Comparison of ENCODE assay signal across 2 cellular contexts in the genomic region with DNA sequence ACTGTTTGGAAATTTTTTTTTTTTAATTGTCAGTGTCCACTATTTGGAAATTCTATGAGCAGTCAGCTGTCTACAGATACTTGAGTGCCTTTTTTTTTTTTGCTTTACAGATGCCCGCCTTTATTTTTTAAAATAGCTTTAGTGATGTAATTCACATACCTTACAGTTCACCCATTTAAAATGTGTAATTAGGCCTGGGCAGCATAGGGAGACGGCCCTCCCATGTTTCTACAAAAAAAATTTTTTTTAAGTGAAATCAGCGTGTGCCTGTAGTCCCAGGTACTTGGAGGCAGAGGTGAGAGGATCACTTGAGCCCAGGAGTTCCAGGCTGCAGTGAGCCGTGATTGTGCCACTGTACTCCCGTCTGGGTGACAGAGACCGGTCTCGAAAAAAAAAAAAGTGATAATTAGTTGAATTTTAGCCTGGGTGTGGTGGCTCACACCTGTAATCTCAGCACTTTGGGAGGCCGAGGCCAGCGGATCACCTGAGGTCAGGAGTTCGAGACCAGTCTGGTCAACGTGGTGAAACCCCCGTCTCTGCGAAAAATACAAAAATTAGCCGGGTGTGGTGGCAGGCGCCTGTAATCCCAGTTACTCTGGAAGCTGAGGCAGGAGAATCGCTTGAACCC.
TF ChIP-seq lines count a peak whose summit lies in the region.

No MANE protein-coding gene starts in this region.

TF ChIP-seq in SK-N-SH, 30 proteins besides CTCF, POLR2A, EP300 and RAD21 (continued from another document):
- TF ChIP-seq MAX (IDR thresholded peaks at IDR 0.05; ENCODE audit: low read depth) = no peak

TF ChIP-seq in SK-N-SH treated with all-trans-retinoic acid at 6 μM for 48 hours, 23 proteins besides CTCF, POLR2A, EP300 and RAD21 (continued from another document):
- no peak for TF ChIP-seq TSHZ2 (CRISPR knock-in tag; IDR thresholded peaks at IDR 0.05)
